In the genomic region with DNA sequence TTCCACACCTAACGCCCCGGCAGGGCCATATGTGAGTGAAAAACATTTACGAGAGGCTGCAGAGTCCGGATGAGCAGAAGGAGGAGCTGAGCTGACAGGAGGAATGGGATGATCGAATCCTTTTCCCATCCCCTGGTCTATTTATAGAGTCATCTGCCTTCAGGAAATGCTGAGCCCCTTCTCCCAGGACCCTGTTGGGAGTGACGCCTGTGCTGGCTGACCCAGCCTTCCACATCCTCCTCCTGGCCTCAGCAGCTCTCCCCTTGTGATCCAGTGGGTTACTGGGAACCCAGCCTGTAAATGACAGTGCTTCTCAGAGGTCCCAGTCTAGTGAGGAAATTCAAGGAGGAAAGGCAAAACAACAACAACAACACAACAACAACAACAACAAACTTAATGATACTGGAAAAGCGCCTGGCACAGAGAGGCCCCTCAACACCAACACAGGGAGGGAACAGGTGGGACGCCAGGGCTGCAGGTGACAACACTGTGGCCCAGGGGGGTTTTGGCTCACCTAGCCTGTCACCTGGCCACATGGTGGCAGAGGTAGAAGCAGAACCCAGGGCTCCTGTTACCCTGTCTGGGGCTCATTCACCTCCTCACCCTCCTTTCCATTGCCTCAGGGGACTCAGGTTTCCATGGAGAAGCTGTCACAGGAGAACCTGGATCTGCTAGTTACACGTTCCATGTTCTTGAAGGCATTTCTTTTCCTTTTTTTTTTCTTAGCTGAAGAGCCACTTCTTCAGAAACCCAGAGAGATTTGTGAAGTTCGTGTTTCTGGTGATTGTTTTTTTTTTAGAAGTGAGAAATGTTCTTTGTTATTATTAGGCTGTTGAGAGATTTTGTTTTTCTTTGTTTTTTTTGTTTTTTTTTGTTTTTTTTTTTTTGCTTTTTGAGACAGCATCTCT, we compare ENCODE assay signal across 13 cellular contexts. TPM values are rescaled to one million over a fixed set of nuclear protein-coding genes. Genes with fewer than 3 reads are reported as not detected.
DNase-seq lines count a peak whose midpoint lies in the region; ATAC-seq and TF ChIP-seq lines count a peak whose summit lies in the region.
"Had no signal": no experiment of that assay in that cellular context is flagged by ENCODE, and none has a peak within 500 bp of the region (broad histone marks: within the 10 kb centered on the region; RNA-seq: fewer than 3 reads in every experiment).

No MANE protein-coding gene starts in this region.

- peak overlapping the region; percentile 0 for H4K8ac ChIP-seq in trophoblast cell (ENCODE audit: low read depth, low read length)
- H4K8ac ChIP-seq in neuronal stem cell (ENCODE audit: low read depth, low read length): no peak overlapping the region

- DNase-seq in GM23338 (ENCODE audit: low spot score) (peak; percentile 53), NCI-H526 treated with DMSO at 0.1 percent for 48 hours (lab: John Stamatoyannopoulos, UW) (peak; percentile 23), cardiac muscle cell (ENCODE audit: low read depth in 1 of 2, low spot score in 1 of 2) (peak in 1 of 2 donors; percentile 25), trophoblast cell (peak; percentile 77 to 86), OCI-M1 (lab: John Stamatoyannopoulos, UW) (no peak), NCI-H774 (lab: John Stamatoyannopoulos, UW) (no peak), neuronal stem cell (ENCODE audit: low spot score) (no peak), HK-2 (ENCODE audit: unreplicated experiment) (no peak)
- DNase-seq: activated CD4-positive, alpha-beta T cell treated with anti-CD3 and anti-CD28 coated beads for 48 hours; activated naive CD8-positive, alpha-beta T cell treated with anti-CD3 and anti-CD28 coated beads, Interleukin-2, amount 10 ng/mL, durations not matched to agents 7 days and 5 days; CD4-positive, CD25-positive, alpha-beta regulatory T cell; NCI-H1092 treated with DMSO at 0.1 percent for 48 hours had no signal

- H3K36me3 ChIP-seq in GM23338 (ENCODE audit: insufficient read depth): no peaks in the 10 kb centered on the region
- H3K36me3 ChIP-seq in cardiac muscle cell: no peaks in the 10 kb centered on the region
- H3K36me3 ChIP-seq in trophoblast cell (ENCODE audit: control insufficient read depth in 1 of 2, insufficient read depth in 2 of 2, low read length in 2 of 2): no peaks in the 10 kb centered on the region
- H3K36me3 ChIP-seq in neuronal stem cell (replicated peaks in 1 of 2; ENCODE audit: control insufficient read depth in 2 of 2, insufficient read depth in 2 of 2, low read length in 2 of 2): peaks cover 8 to 29% of the 10 kb centered on the region in 2 donors

- H3K14ac ChIP-seq in trophoblast cell (ENCODE audit: low read length) (peak overlapping the region; percentile 5), neuronal stem cell (ENCODE audit: low read length) (no peak overlapping the region)

- peak overlapping the region; percentile 7 for H2BK12ac ChIP-seq in trophoblast cell (ENCODE audit: low read length)
- no peak overlapping the region for H2BK12ac ChIP-seq in neuronal stem cell (ENCODE audit: low read length)

- no peak overlapping the region for H3K23ac ChIP-seq in trophoblast cell (ENCODE audit: low read length)
- H3K23ac ChIP-seq in neuronal stem cell (ENCODE audit: low read depth, low read length, poor library complexity): no peak overlapping the region

- H2BK5ac ChIP-seq in trophoblast cell (ENCODE audit: low read depth, low read length, poor library complexity) (peak overlapping the region; percentile 3), neuronal stem cell (ENCODE audit: low read length) (no peak overlapping the region)

- H4K20me1 ChIP-seq in GM23338 (replicated peaks; ENCODE audit: insufficient read depth): no peaks in the 10 kb centered on the region

- H4K12ac ChIP-seq in trophoblast cell (ENCODE audit: low read depth, low read length): no peak overlapping the region

- H3K4me3 ChIP-seq in GM23338: no peak overlapping the region
- H3K4me3 ChIP-seq in cardiac muscle cell: no peak overlapping the region
- H3K4me3 ChIP-seq in trophoblast cell (ENCODE audit: low read depth, low read length): no peak overlapping the region
- no peak overlapping the region for H3K4me3 ChIP-seq in neuronal stem cell (ENCODE audit: low read length in 2 of 2)

- H2AFZ ChIP-seq in GM23338: no peak overlapping the region
- H2AFZ ChIP-seq in trophoblast cell (ENCODE audit: insufficient read depth, low read length, poor library complexity): no peak overlapping the region
- H2AFZ ChIP-seq in neuronal stem cell (ENCODE audit: low read length): no peak overlapping the region

- H4K91ac ChIP-seq in trophoblast cell (ENCODE audit: low read depth, low read length): peak overlapping the region; percentile 44
- no peak overlapping the region for H4K91ac ChIP-seq in neuronal stem cell (ENCODE audit: low read depth, low read length, poor library complexity)

- H3K36me3 Mint-ChIP-seq in GM23338 (ENCODE audit: low read depth): no peaks in the 10 kb centered on the region
- H3K36me3 Mint-ChIP-seq: activated naive CD8-positive, alpha-beta T cell treated with anti-CD3 and anti-CD28 coated beads, Interleukin-2, amount 10 ng/mL, durations not matched to agents 7 days and 5 days; CD4-positive, CD25-positive, alpha-beta regulatory T cell had no signal

- no peaks in the 10 kb centered on the region for H3K9me3 Mint-ChIP-seq in GM23338
- H3K9me3 Mint-ChIP-seq: activated naive CD8-positive, alpha-beta T cell treated with anti-CD3 and anti-CD28 coated beads, Interleukin-2, amount 10 ng/mL, durations not matched to agents 7 days and 5 days; CD4-positive, CD25-positive, alpha-beta regulatory T cell had no signal

- H3K4ac ChIP-seq in trophoblast cell (ENCODE audit: low read depth, low read length): peak overlapping the region; percentile 8
- H3K4ac ChIP-seq in neuronal stem cell (ENCODE audit: low read length): no peak overlapping the region

- H3K4me1 Mint-ChIP-seq in GM23338: peaks cover 24% of the 10 kb centered on the region
- H3K4me1 Mint-ChIP-seq: activated naive CD8-positive, alpha-beta T cell treated with anti-CD3 and anti-CD28 coated beads, Interleukin-2, amount 10 ng/mL, durations not matched to agents 7 days and 5 days; CD4-positive, CD25-positive, alpha-beta regulatory T cell had no signal

- H2AK5ac ChIP-seq in trophoblast cell (ENCODE audit: low read length) (peak overlapping the region; percentile 71), neuronal stem cell (ENCODE audit: low read depth, low read length) (no peak overlapping the region)

- H2BK120ac ChIP-seq in trophoblast cell (ENCODE audit: insufficient read depth, low read length, poor library complexity): peak overlapping the region; percentile 81
- H2BK120ac ChIP-seq in neuronal stem cell (ENCODE audit: low read depth, low read length): no peak overlapping the region

- no peaks in the 10 kb centered on the region for H3F3A ChIP-seq in GM23338 (replicated peaks; ENCODE audit: low read depth)

- peaks cover 12% of the 10 kb centered on the region for H3K4me1 ChIP-seq in GM23338 (ENCODE audit: insufficient read depth)
- peaks cover 16% of the 10 kb centered on the region for H3K4me1 ChIP-seq in cardiac muscle cell (ENCODE audit: low read depth)
- H3K4me1 ChIP-seq in trophoblast cell (ENCODE audit: control insufficient read depth in 1 of 2, insufficient read depth in 2 of 2, low read length in 2 of 2): peaks cover 18 to 23% of the 10 kb centered on the region in 2 experiments
- peaks cover 7 to 8% of the 10 kb centered on the region in 2 donors for H3K4me1 ChIP-seq in neuronal stem cell (ENCODE audit: control insufficient read depth in 2 of 2, insufficient read depth in 1 of 2, low read depth in 1 of 2, low read length in 2 of 2)

- peaks cover 14% of the 10 kb centered on the region for H3K27me3 Mint-ChIP-seq in GM23338 (ENCODE audit: insufficient read depth, low read depth, poor library complexity)

- H3K4me2 ChIP-seq in GM23338: no peak overlapping the region
- H3K4me2 ChIP-seq in trophoblast cell (ENCODE audit: low read length): peak overlapping the region; percentile 54
- H3K4me2 ChIP-seq in neuronal stem cell (ENCODE audit: insufficient read depth, low read length, poor library complexity, severe bottlenecking): no peak overlapping the region

- H3K79me1 ChIP-seq in trophoblast cell (ENCODE audit: low read length): peaks cover 21% of the 10 kb centered on the region
- H3K79me1 ChIP-seq in neuronal stem cell (ENCODE audit: low read depth, low read length): peaks cover 4% of the 10 kb centered on the region

- H3K9ac ChIP-seq in trophoblast cell (ENCODE audit: low read length) (no peak overlapping the region), neuronal stem cell (ENCODE audit: low read depth, low read length, poor library complexity) (no peak overlapping the region)

- H3K79me2 ChIP-seq in GM23338 (replicated peaks; ENCODE audit: insufficient read depth) (peaks cover 4% of the 10 kb centered on the region; the same call in 1 of the 2 replicates), trophoblast cell (ENCODE audit: control insufficient read depth, insufficient read depth, low read length, poor library complexity) (peaks cover 1% of the 10 kb centered on the region)

- TF ChIP-seq CTCF in GM23338 (conservative IDR thresholded peaks at IDR 0.05; ENCODE audit: low read depth in 2 of 2) (peak in 1 of 2 experiments; percentile 32; a peak in 2 of 4 replicates), cardiac muscle cell (IDR thresholded peaks at IDR 0.05; ENCODE audit: low read depth, low read length) (no peak)

- peak; percentile 66 for ATAC-seq in GM23338

- no peaks in the 10 kb centered on the region for H3K9me3 ChIP-seq in cardiac muscle cell (ENCODE audit: low read depth)
- H3K9me3 ChIP-seq in trophoblast cell (ENCODE audit: insufficient read depth, low read depth, low read length): no peaks in the 10 kb centered on the region
- no peaks in the 10 kb centered on the region for H3K9me3 ChIP-seq in neuronal stem cell (replicated peaks in 1 of 2; ENCODE audit: control insufficient read depth in 2 of 2, insufficient read depth in 1 of 2, low read depth in 1 of 2, low read length in 2 of 2)

- no peaks in the 10 kb centered on the region for H3K9me2 ChIP-seq in GM23338 (ENCODE audit: insufficient read depth)

- H3K18ac ChIP-seq in trophoblast cell (ENCODE audit: low read length): peak overlapping the region; percentile 0
- no peak overlapping the region for H3K18ac ChIP-seq in neuronal stem cell (ENCODE audit: low read length)

- H3K27ac Mint-ChIP-seq in GM23338: peak overlapping the region; percentile 25
- H3K27ac Mint-ChIP-seq: activated naive CD8-positive, alpha-beta T cell treated with anti-CD3 and anti-CD28 coated beads, Interleukin-2, amount 10 ng/mL, durations not matched to agents 7 days and 5 days had no signal

- H3K27me3 ChIP-seq in GM23338 (ENCODE audit: insufficient read depth) (no peaks in the 10 kb centered on the region), cardiac muscle cell (no peaks in the 10 kb centered on the region), trophoblast cell (ENCODE audit: insufficient read depth, low read length) (no peaks in the 10 kb centered on the region), neuronal stem cell (ENCODE audit: control insufficient read depth in 3 of 3, insufficient read depth in 3 of 3, low read depth in 1 of 3, low read length in 3 of 3) (no peaks in the 10 kb centered on the region)

- WGBS in trophoblast cell (ENCODE audit: extremely low coverage, insufficient coverage, insufficient read length): no CpG with 5 or more reads among the region's 10 CpGs
- no CpG with 5 or more reads among the region's 10 CpGs for WGBS in neuronal stem cell (ENCODE audit: extremely low coverage in 2 of 2, insufficient read length in 2 of 2, insufficient replicate concordance in 1 of 2), 2 donors

- no peak overlapping the region for H2BK15ac ChIP-seq in neuronal stem cell (ENCODE audit: low read length)

- H3K27ac ChIP-seq in GM23338 (ENCODE audit: low read depth) (peak overlapping the region; percentile 80; the same call in 1 of the 2 replicates), cardiac muscle cell (peak overlapping the region; percentile 20), trophoblast cell (ENCODE audit: low read depth, low read length) (peak overlapping the region; percentile 78), neuronal stem cell (replicated peaks; ENCODE audit: low read length) (no peak overlapping the region)
- H3K27ac ChIP-seq: epithelial cell of prostate had no signal

- no peak overlapping the region for H3K4me3 Mint-ChIP-seq in GM23338
- H3K4me3 Mint-ChIP-seq: activated naive CD8-positive, alpha-beta T cell treated with anti-CD3 and anti-CD28 coated beads, Interleukin-2, amount 10 ng/mL, durations not matched to agents 7 days and 5 days; CD4-positive, CD25-positive, alpha-beta regulatory T cell had no signal

RNA-seq across cellular contexts. Expression of a gene that starts 16.4 kb away (rescaled TPM):
- total RNA-seq in GM23338 (2014; rRNA removed; shearing (Covaris generic)): 5.6 and 10.0 TPM in 2 replicates
- polyA plus RNA-seq in GM23338 (2016; fragmentation: Nextera tagmentation; extraction: Ambion mirVana) (1.7 and 2.4 TPM in 2 replicates), cardiac muscle cell (14.0 and 18.2 TPM in 2 replicates)
- 8.9 and 21.7 TPM in 2 replicates for total RNA-seq in cardiac muscle cell
- polyA plus RNA-seq in trophoblast cell (2013): 16.2 and 17.5 TPM in 2 replicates
- polyA plus RNA-seq in neuronal stem cell (2013, experiment 1 of 2): 32.4 TPM
- 33.1 TPM for polyA plus RNA-seq in neuronal stem cell (2013, experiment 2 of 2)
- total RNA-seq: activated naive CD8-positive, alpha-beta T cell treated with anti-CD3 and anti-CD28 coated beads, Interleukin-2, amount 10 ng/mL, durations not matched to agents 7 days and 5 days; CD4-positive, CD25-positive, alpha-beta regulatory T cell had no signal
- polyA plus RNA-seq: CD4-positive, CD25-positive, alpha-beta regulatory T cell had no signal

RNA-seq across cellular contexts. Expression of a gene that starts 48.5 kb away (rescaled TPM):
- total RNA-seq in GM23338 (2014; rRNA removed; shearing (Covaris generic)): 11.2 and 14.4 TPM in 2 replicates
- polyA plus RNA-seq in GM23338 (2016; fragmentation: Nextera tagmentation; extraction: Ambion mirVana) (4.7 and 5.0 TPM in 2 replicates), cardiac muscle cell (13.9 and 23.0 TPM in 2 replicates)
- total RNA-seq in cardiac muscle cell: 22.6 and 31.1 TPM in 2 replicates
- polyA plus RNA-seq in trophoblast cell (2013): 23.9 and 24.8 TPM in 2 replicates
- 8.7 TPM for polyA plus RNA-seq in neuronal stem cell (2013, experiment 1 of 2)
- 8.8 TPM for polyA plus RNA-seq in neuronal stem cell (2013, experiment 2 of 2)

Comparison
In these comparisons a context has a peak if more than half of its experiments do, and no peak if none do; other contexts are left out.
1. DNase-seq: peak in GM23338 (single experiment), NCI-H526 treated with DMSO at 0.1 percent for 48 hours (single experiment) and trophoblast cell (2 of 2); none in OCI-M1 (single experiment), NCI-H774 (single experiment), neuronal stem cell (single experiment) and HK-2 (single experiment).